In the genomic region with DNA sequence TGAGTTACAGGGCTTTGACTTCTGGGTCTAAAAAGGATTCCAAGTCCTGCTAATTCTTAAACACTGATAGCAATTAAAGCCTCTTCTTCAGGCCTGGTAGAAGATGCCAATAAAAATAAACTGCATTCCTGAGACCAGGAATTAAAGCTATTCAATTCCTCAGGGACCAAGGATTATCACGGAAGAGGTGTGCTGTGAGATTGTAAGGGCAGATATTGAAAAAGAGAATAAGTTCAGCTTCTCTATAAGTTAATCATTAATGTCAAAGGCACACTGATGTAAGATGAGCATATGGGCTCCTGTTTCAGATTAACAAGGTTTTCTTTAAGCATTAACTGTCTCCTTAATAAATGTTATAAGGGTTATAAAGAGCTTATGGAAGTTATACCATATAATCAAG, we compare ENCODE assay signal across 22 cellular contexts.
"Had no signal": no experiment of that assay in that cellular context is flagged by ENCODE, and none has a peak within 500 bp of the region (broad histone marks: within the 10 kb centered on the region; RNA-seq: fewer than 3 reads in every experiment).

No MANE protein-coding gene starts in this region.

- ATAC-seq: activated CD8-positive, alpha-beta T cell treated with anti-CD3 and anti-CD28 coated beads, Interleukin-2, amount 10 ng/mL, durations not matched to agents 7 days and 5 days; body of pancreas; left ventricle myocardium superior; natural killer cell treated with Interleukin-12 subunit alpha and Interleukin-12 subunit beta and Interleukin-15 and Interleukin-18, amount 100 ng/mL, for 72 hours; stimulated activated naive CD8-positive, alpha-beta T cell treated with anti-CD3 and anti-CD28 coated beads, Interleukin-15, Interleukin-2, amounts not matched to agents 100 U/mL and 50 U/mL, for 24 hours had no signal

- FAIRE-seq: kidney had no signal

- H3K4me1 ChIP-seq: body of pancreas, prostate gland, right atrium auricular region, upper lobe of left lung had no signal

- H3K27ac Mint-ChIP-seq: activated CD8-positive, alpha-beta T cell treated with anti-CD3 and anti-CD28 coated beads, Interleukin-2, amount 10 ng/mL, durations not matched to agents 7 days and 5 days; activated naive CD4-positive, alpha-beta T cell treated with anti-CD3 and anti-CD28 coated beads, Interleukin-2, amount 50 U/mL, for 24 hours; activated T-helper 1 cell treated with anti-CD3 and anti-CD28 coated beads, Interleukin-12 subunit alpha, Interleukin-12 subunit beta, Interleukin-2, Interleukin-4 antibody, amounts not matched to agents 30 ng/mL and 10 ng/mL and 1 ng/mL, durations not matched to agents 14 hours and 24 hours and 36 hours; endodermal cell; natural killer cell treated with Interleukin-12 subunit alpha and Interleukin-12 subunit beta and Interleukin-15 and Interleukin-18, amount 100 ng/mL, for 72 hours had no signal

- H3K27me3 Mint-ChIP-seq: activated naive CD4-positive, alpha-beta T cell treated with anti-CD3 and anti-CD28 coated beads, Interleukin-2, amount 50 U/mL, for 24 hours; natural killer cell treated with Interleukin-12 subunit alpha and Interleukin-12 subunit beta and Interleukin-15 and Interleukin-18, amount 100 ng/mL, for 72 hours had no signal

- H3K36me3 Mint-ChIP-seq: activated naive CD4-positive, alpha-beta T cell treated with anti-CD3 and anti-CD28 coated beads, Interleukin-2, amount 50 U/mL, for 24 hours had no signal

- H3K9me3 ChIP-seq: body of pancreas, ovary, prostate gland had no signal

- DNase-seq: activated CD4-positive, alpha-beta T cell treated with anti-CD3 and anti-CD28 coated beads, Interleukin-2, amount 50 U/mL, for 1 hour; activated CD4-positive, CD25-positive, alpha-beta regulatory T cell treated with anti-CD3 and anti-CD28 coated beads, Interleukin-2, amount 50 U/mL, for 72 hours; activated CD8-positive, alpha-beta T cell treated with anti-CD3 and anti-CD28 coated beads, Interleukin-2, amount 10 ng/mL, durations not matched to agents 7 days and 5 days; activated gamma-delta T cell; anterior cingulate cortex; body of pancreas; cortex of kidney; endodermal cell; kidney; left ventricle myocardium superior; mammary epithelial cell; ovary; stimulated activated CD4-positive, alpha-beta T cell treated with anti-CD3 and anti-CD28 coated beads, Interleukin-4, amount 100 ng/mL, for 24 hours; stimulated activated naive CD8-positive, alpha-beta T cell treated with anti-CD3 and anti-CD28 coated beads, Interleukin-15, Interleukin-2, amounts not matched to agents 100 U/mL and 50 U/mL, for 24 hours; upper lobe of left lung; WERI-Rb-1 had no signal

- H3K4me3 Mint-ChIP-seq: activated CD8-positive, alpha-beta T cell treated with anti-CD3 and anti-CD28 coated beads, Interleukin-2, amount 10 ng/mL, durations not matched to agents 7 days and 5 days; activated naive CD4-positive, alpha-beta T cell treated with anti-CD3 and anti-CD28 coated beads, Interleukin-2, amount 50 U/mL, for 24 hours; activated T-helper 1 cell treated with anti-CD3 and anti-CD28 coated beads, Interleukin-12 subunit alpha, Interleukin-12 subunit beta, Interleukin-2, Interleukin-4 antibody, amounts not matched to agents 30 ng/mL and 10 ng/mL and 1 ng/mL, durations not matched to agents 14 hours and 24 hours and 36 hours; endodermal cell; natural killer cell treated with Interleukin-12 subunit alpha and Interleukin-12 subunit beta and Interleukin-15 and Interleukin-18, amount 100 ng/mL, for 72 hours had no signal

- H3K36me3 ChIP-seq: cardiac muscle cell, ovary, prostate gland, right atrium auricular region, upper lobe of left lung, WERI-Rb-1 had no signal

- H3K4me1 Mint-ChIP-seq: activated naive CD4-positive, alpha-beta T cell treated with anti-CD3 and anti-CD28 coated beads, Interleukin-2, amount 50 U/mL, for 24 hours had no signal

- H3K27me3 ChIP-seq: body of pancreas, cardiac muscle cell, ovary, right atrium auricular region, upper lobe of left lung had no signal

- H3K27ac ChIP-seq: body of pancreas, cardiac muscle cell, ovary, prostate gland, right atrium auricular region, upper lobe of left lung, WERI-Rb-1 had no signal

- H3K4me3 ChIP-seq: body of pancreas, cardiac muscle cell, ovary, prostate gland, right atrium auricular region, upper lobe of left lung had no signal
